In genomic region chr11:2445107-2445947, GRCh38 we compare ENCODE assay signal across 9 cellular contexts. TPM values are rescaled to one million over a fixed set of nuclear protein-coding genes. Genes with fewer than 3 reads are reported as not detected.
DNase-seq lines count a peak whose midpoint lies in the region; ATAC-seq, FAIRE-seq and TF ChIP-seq lines count a peak whose summit lies in the region.
"Had no signal": no experiment of that assay in that cellular context is flagged by ENCODE, and none has a peak within 500 bp of the region (broad histone marks: within the 10 kb centered on the region; RNA-seq: fewer than 3 reads in every experiment).

No MANE protein-coding gene starts in this region.

- H3K4ac ChIP-seq in mesenchymal stem cell (ENCODE audit: low read depth in 1 of 2, low read length in 2 of 2) = no peak overlapping the region

- no peak for TF ChIP-seq POLR2A in upper lobe of left lung (IDR thresholded peaks at IDR 0.05)

- no peak for TF ChIP-seq EP300 in upper lobe of left lung (IDR thresholded peaks at IDR 0.05)

- TF ChIP-seq CTCF in upper lobe of left lung (IDR thresholded peaks at IDR 0.05) = peak in 3 of 6 experiments; percentile 8 to 51 (median 35)
- TF ChIP-seq CTCF in D721Med (IDR thresholded peaks at IDR 0.05; ENCODE audit: insufficient read depth, missing control alignments) = no peak

- no peak overlapping the region for H4K91ac ChIP-seq in mesenchymal stem cell (ENCODE audit: low read length)

- no peak overlapping the region for H3K14ac ChIP-seq in mesenchymal stem cell (ENCODE audit: low read length in 2 of 2)

- H2AFZ ChIP-seq in mesenchymal stem cell (ENCODE audit: low read depth, low read length) = no peak overlapping the region

- no peak overlapping the region for H3K9ac ChIP-seq in mesenchymal stem cell (ENCODE audit: low read length)

- POLR2A ChIA-PET in activated naive CD8-positive, alpha-beta T cell treated with anti-CD3 and anti-CD28 coated beads, Interleukin-2, amount 10 ng/mL, durations not matched to agents 7 days and 5 days (lab: Charles Lee) = interaction anchor here (0.5 to 1.6 kb wide), 3 partner anchors 19 to 536 kb away, joined by 4 to 7 read pairs (median 6); no protein-coding TSS in a partner anchor

- H2BK5ac ChIP-seq in mesenchymal stem cell (ENCODE audit: low read depth, low read length, poor library complexity, severe bottlenecking) = no peak overlapping the region

- H2BK12ac ChIP-seq in mesenchymal stem cell (ENCODE audit: low read length in 2 of 2) = no peak overlapping the region

- H2AK5ac ChIP-seq in mesenchymal stem cell (ENCODE audit: low read length, severe bottlenecking) = no peak overlapping the region

- no peak for FAIRE-seq in D721Med (lab: Jason Lieb, UNC)

- no peaks in the 10 kb centered on the region for H3K9me3 ChIP-seq in mesenchymal stem cell (ENCODE audit: control insufficient read depth, low read length)
- H3K9me3 ChIP-seq in upper lobe of left lung = no peaks in the 10 kb centered on the region

- no peak overlapping the region for H3K18ac ChIP-seq in mesenchymal stem cell (ENCODE audit: low read depth in 1 of 2, low read length in 2 of 2)

- H3K4me1 Mint-ChIP-seq in activated CD4-positive, alpha-beta T cell treated with anti-CD3 and anti-CD28 coated beads, Interleukin-2, amount 10 ng/mL, durations not matched to agents 24 days and 14 days = peaks cover 13% of the 10 kb centered on the region
- peaks cover 22% of the 10 kb centered on the region for H3K4me1 Mint-ChIP-seq in activated naive CD8-positive, alpha-beta T cell treated with anti-CD3 and anti-CD28 coated beads, Interleukin-2, amount 10 ng/mL, durations not matched to agents 7 days and 5 days

- no peaks in the 10 kb centered on the region for H3K79me1 ChIP-seq in mesenchymal stem cell (replicated peaks; ENCODE audit: low read length, poor library complexity, severe bottlenecking)

- H3K27ac ChIP-seq in mesenchymal stem cell (ENCODE audit: low read length, poor library complexity, severe bottlenecking) (no peak overlapping the region), upper lobe of left lung (peak overlapping the region; percentile 1 to 87 (median 76))

- H3K23ac ChIP-seq in mesenchymal stem cell (ENCODE audit: low read length in 2 of 2) = no peak overlapping the region

- peaks cover 9% of the 10 kb centered on the region for H3K4me1 ChIP-seq in mesenchymal stem cell (ENCODE audit: control insufficient read depth, insufficient read depth, low read depth, low read length)
- peaks cover 25 to 47% (median 31%) of the 10 kb centered on the region in 4 donors for H3K4me1 ChIP-seq in upper lobe of left lung

- peaks cover 77 to 78% of the 10 kb centered on the region in 2 experiments for H3K27me3 ChIP-seq in mesenchymal stem cell (ENCODE audit: control insufficient read depth in 1 of 2, insufficient read depth in 1 of 2, low read length in 2 of 2)
- H3K27me3 ChIP-seq in upper lobe of left lung = no peaks in the 10 kb centered on the region

- H3K9me3 Mint-ChIP-seq in activated CD4-positive, alpha-beta T cell treated with anti-CD3 and anti-CD28 coated beads, Interleukin-2, amount 10 ng/mL, durations not matched to agents 24 days and 14 days = no peaks in the 10 kb centered on the region
- H3K9me3 Mint-ChIP-seq in activated naive CD8-positive, alpha-beta T cell treated with anti-CD3 and anti-CD28 coated beads, Interleukin-2, amount 10 ng/mL, durations not matched to agents 7 days and 5 days = no peaks in the 10 kb centered on the region

- no peak overlapping the region for H2BK120ac ChIP-seq in mesenchymal stem cell (ENCODE audit: low read depth, low read length)

- no peak overlapping the region for H2BK15ac ChIP-seq in mesenchymal stem cell (ENCODE audit: low read depth, poor library complexity, severe bottlenecking)

- 12% methylated on average over 75 of the region's 80 CpGs for WGBS in mesenchymal stem cell
- 10% methylated on average over 43 to 55 of the region's 80 CpGs for WGBS in upper lobe of left lung, 2 donors

- H3K4me3 ChIP-seq in mesenchymal stem cell (ENCODE audit: insufficient read depth in 1 of 2, low read depth in 1 of 2, low read length in 2 of 2) = no peak overlapping the region
- H3K4me3 ChIP-seq in upper lobe of left lung = peak overlapping the region in 3 of 4 donors; percentile 58 to 62 (median 61)

- H3K4me2 ChIP-seq in mesenchymal stem cell (ENCODE audit: low read length, poor library complexity, severe bottlenecking) = peak overlapping the region; percentile 40

- H3K4me3 Mint-ChIP-seq in activated CD4-positive, alpha-beta T cell treated with anti-CD3 and anti-CD28 coated beads, Interleukin-2, amount 10 ng/mL, durations not matched to agents 24 days and 14 days = peak overlapping the region; percentile 91
- peak overlapping the region; percentile 88 for H3K4me3 Mint-ChIP-seq in activated naive CD8-positive, alpha-beta T cell treated with anti-CD3 and anti-CD28 coated beads, Interleukin-2, amount 10 ng/mL, durations not matched to agents 7 days and 5 days

- peaks cover 19% of the 10 kb centered on the region for H3K27me3 Mint-ChIP-seq in activated CD4-positive, alpha-beta T cell treated with anti-CD3 and anti-CD28 coated beads, Interleukin-2, amount 10 ng/mL, durations not matched to agents 24 days and 14 days
- peaks cover 12% of the 10 kb centered on the region for H3K27me3 Mint-ChIP-seq in activated naive CD8-positive, alpha-beta T cell treated with anti-CD3 and anti-CD28 coated beads, Interleukin-2, amount 10 ng/mL, durations not matched to agents 7 days and 5 days

- peak; percentile 77 for DNase-seq in activated CD4-positive, alpha-beta T cell treated with anti-CD3 and anti-CD28 coated beads, Interleukin-2, amount 10 ng/mL, durations not matched to agents 24 days and 14 days
- DNase-seq in activated CD4-positive, alpha-beta T cell treated with anti-CD3 and anti-CD28 coated beads for 4 hours = no peak
- peak; percentile 69 for DNase-seq in activated naive CD8-positive, alpha-beta T cell treated with anti-CD3 and anti-CD28 coated beads, Interleukin-2, amount 10 ng/mL, durations not matched to agents 7 days and 5 days
- no peak for DNase-seq in mesenchymal stem cell
- peak; percentile 45 to 91 for DNase-seq in upper lobe of left lung
- no peak for DNase-seq in NAMALWA (ENCODE audit: low spot score)
- DNase-seq in D721Med (ENCODE audit: insufficient read length, low spot score) = no peak
- DNase-seq: left cardiac atrium had no signal

- H3K36me3 ChIP-seq in mesenchymal stem cell (ENCODE audit: control insufficient read depth in 1 of 2, insufficient read depth in 2 of 2, low read depth in 1 of 2, low read length in 2 of 2) = no peaks in the 10 kb centered on the region
- H3K36me3 ChIP-seq in upper lobe of left lung = no peaks in the 10 kb centered on the region

- H3K27ac Mint-ChIP-seq in activated CD4-positive, alpha-beta T cell treated with anti-CD3 and anti-CD28 coated beads, Interleukin-2, amount 10 ng/mL, durations not matched to agents 24 days and 14 days = peak overlapping the region; percentile 64
- peak overlapping the region; percentile 68 for H3K27ac Mint-ChIP-seq in activated naive CD8-positive, alpha-beta T cell treated with anti-CD3 and anti-CD28 coated beads, Interleukin-2, amount 10 ng/mL, durations not matched to agents 7 days and 5 days

- H3K36me3 Mint-ChIP-seq in activated CD4-positive, alpha-beta T cell treated with anti-CD3 and anti-CD28 coated beads, Interleukin-2, amount 10 ng/mL, durations not matched to agents 24 days and 14 days (ENCODE audit: low read depth) = no peaks in the 10 kb centered on the region
- H3K36me3 Mint-ChIP-seq in activated naive CD8-positive, alpha-beta T cell treated with anti-CD3 and anti-CD28 coated beads, Interleukin-2, amount 10 ng/mL, durations not matched to agents 7 days and 5 days = peaks cover 2% of the 10 kb centered on the region

- H4K8ac ChIP-seq in mesenchymal stem cell (ENCODE audit: low read length) = no peak overlapping the region

- intact Hi-C loops in activated CD4-positive, alpha-beta T cell treated with anti-CD3 and anti-CD28 coated beads, Interleukin-2, amount 10 ng/mL, durations not matched to agents 24 days and 14 days (cut with micrococcal nuclease) = loop anchor here (2.0 kb wide), 1 partner anchor 69 kb away; the partner anchor contains the start of gene CD81

- ATAC-seq in activated naive CD8-positive, alpha-beta T cell treated with anti-CD3 and anti-CD28 coated beads, Interleukin-2, amount 10 ng/mL, durations not matched to agents 7 days and 5 days (ENCODE audit: low read depth) = peak; percentile 43
- ATAC-seq in upper lobe of left lung (ENCODE audit: low FRiP score in 2 of 2) = no peak
- no peak for ATAC-seq in HG02885 (IDR thresholded peaks at IDR 0.05; ENCODE audit: poor library complexity, unreplicated experiment)

RNA-seq across cellular contexts. Expression of gene KCNQ1, which starts 0.5 kb away (rescaled TPM):
- total RNA-seq in activated CD4-positive, alpha-beta T cell treated with anti-CD3 and anti-CD28 coated beads, Interleukin-2, amount 10 ng/mL, durations not matched to agents 24 days and 14 days = 6.4 TPM in 2 replicates
- total RNA-seq in activated naive CD8-positive, alpha-beta T cell treated with anti-CD3 and anti-CD28 coated beads, Interleukin-2, amount 10 ng/mL, durations not matched to agents 7 days and 5 days = 10 to 100 TPM; 24.2 to 26.6 TPM
- 0.03 TPM for polyA plus RNA-seq in mesenchymal stem cell (2013, experiment 1 of 2)
- 0.03 TPM for polyA plus RNA-seq in mesenchymal stem cell (2013, experiment 2 of 2)
- 10 to 100 TPM; 18.0 to 45.4 (median 32.7) TPM for total RNA-seq in upper lobe of left lung

RNA-seq across cellular contexts. Expression of gene TRPM5, which starts 1.0 kb away (rescaled TPM):
- total RNA-seq in activated CD4-positive, alpha-beta T cell treated with anti-CD3 and anti-CD28 coated beads, Interleukin-2, amount 10 ng/mL, durations not matched to agents 24 days and 14 days = not detected in 2 replicates
- not detected for total RNA-seq in activated naive CD8-positive, alpha-beta T cell treated with anti-CD3 and anti-CD28 coated beads, Interleukin-2, amount 10 ng/mL, durations not matched to agents 7 days and 5 days
- not detected for polyA plus RNA-seq in mesenchymal stem cell (2013, experiment 1 of 2)
- not detected for polyA plus RNA-seq in mesenchymal stem cell (2013, experiment 2 of 2)
- total RNA-seq in upper lobe of left lung = not detected
- total RNA-seq: left cardiac atrium had no signal

RNA-seq across cellular contexts. Expression of gene TSSC4, which starts 44.8 kb away (rescaled TPM):
- total RNA-seq in activated CD4-positive, alpha-beta T cell treated with anti-CD3 and anti-CD28 coated beads, Interleukin-2, amount 10 ng/mL, durations not matched to agents 24 days and 14 days = 61.8 and 62.9 TPM in 2 replicates
- total RNA-seq in activated naive CD8-positive, alpha-beta T cell treated with anti-CD3 and anti-CD28 coated beads, Interleukin-2, amount 10 ng/mL, durations not matched to agents 7 days and 5 days = 10 to 100 TPM; 46.8 to 48.2 TPM
- 69.3 TPM for polyA plus RNA-seq in mesenchymal stem cell (2013, experiment 1 of 2)
- 73.7 TPM for polyA plus RNA-seq in mesenchymal stem cell (2013, experiment 2 of 2)
- 10 to 100 TPM; 28.9 to 69.4 (median 50.3) TPM for total RNA-seq in upper lobe of left lung

Comparison
In these comparisons a context has a peak if more than half of its experiments do, and no peak if none do; other contexts are left out.
1. DNase-seq: peak in activated CD4-positive, alpha-beta T cell treated with anti-CD3 and anti-CD28 coated beads, Interleukin-2, amount 10 ng/mL, durations not matched to agents 24 days and 14 days (single experiment), activated naive CD8-positive, alpha-beta T cell treated with anti-CD3 and anti-CD28 coated beads, Interleukin-2, amount 10 ng/mL, durations not matched to agents 7 days and 5 days (single experiment) and upper lobe of left lung (2 of 2); none in activated CD4-positive, alpha-beta T cell treated with anti-CD3 and anti-CD28 coated beads for 4 hours (0 of 2), mesenchymal stem cell (single experiment), NAMALWA (single experiment) and D721Med (single experiment).
2. H3K4me3 ChIP-seq: peak in upper lobe of left lung (3 of 4); none in mesenchymal stem cell (0 of 2).